16 cellular contexts compared by ENCODE assay signal in genomic region chr1:61133048-61134019, GRCh38. TPM values are rescaled to one million over a fixed set of nuclear protein-coding genes. Genes with fewer than 3 reads are reported as not detected.
DNase-seq lines count a peak whose midpoint lies in the region; ATAC-seq and TF ChIP-seq lines count a peak whose summit lies in the region.
"Had no signal": no experiment of that assay in that cellular context is flagged by ENCODE, and none has a peak within 500 bp of the region (broad histone marks: within the 10 kb centered on the region; RNA-seq: fewer than 3 reads in every experiment).

No MANE protein-coding gene starts in this region.

- no peak overlapping the region for H3K27ac ChIP-seq in GM23248
- H3K27ac ChIP-seq in right cardiac atrium (ENCODE audit: low read length) = no peak overlapping the region

- DNase-seq in GM23248 (no peak), astrocyte of the spinal cord (ENCODE audit: low read depth, low spot score) (peak; percentile 42), right cardiac atrium (no peak), SW 1271 (lab: John Stamatoyannopoulos, UW) (no peak), NCI-H526 treated with DMSO at 0.1 percent for 48 hours (lab: John Stamatoyannopoulos, UW) (no peak)
- no peak for DNase-seq in activated CD8-positive, alpha-beta memory T cell treated with anti-CD3 and anti-CD28 coated beads, Interleukin-2, amount 50 U/mL, for 4 hours
- DNase-seq: activated CD4-positive, alpha-beta T cell treated with anti-CD3 and anti-CD28 coated beads for 1 hour; caudate nucleus; left cardiac atrium; NCI-H1048; NCI-H524 treated with DMSO at 0.1 percent for 48 hours; SIG-M5 had no signal

- peak overlapping the region; percentile 60 for H2AFZ ChIP-seq in GM23248

- no peak for TF ChIP-seq CTCF in astrocyte of the spinal cord (IDR thresholded peaks at IDR 0.05; ENCODE audit: low read depth, low read length)

- H3K4me1 ChIP-seq in GM23248 (ENCODE audit: insufficient read depth) (0 out of 2 replicates have a peak, but pooled peaks cover 8% of the 10 kb centered on the region), right cardiac atrium (ENCODE audit: control insufficient read depth, insufficient read depth, low read length) (no peaks in the 10 kb centered on the region), skeletal muscle satellite cell (ENCODE audit: control insufficient read depth, insufficient read depth, low read length) (peaks cover 20% of the 10 kb centered on the region)

- no peaks in the 10 kb centered on the region for H3K79me2 ChIP-seq in GM23248 (ENCODE audit: insufficient read depth)

- WGBS in GM23248 (ENCODE audit: low coverage in 1 of 2, low lambda C conversion rate in 2 of 2, missing lambda C conversion rate in 2 of 2), 2 experiments = 72 to 78% methylated on average over 6 of the region's 6 CpGs
- 75% methylated on average over 6 of the region's 6 CpGs for WGBS in right cardiac atrium

- H3K9ac ChIP-seq in GM23248 (no peak overlapping the region), skeletal muscle satellite cell (ENCODE audit: low read depth, low read length) (peak overlapping the region; percentile 12)

- H3K9me3 ChIP-seq in GM23248 (ENCODE audit: low read depth) (no peaks in the 10 kb centered on the region), right cardiac atrium (ENCODE audit: control insufficient read depth, low read length) (no peaks in the 10 kb centered on the region), skeletal muscle satellite cell (replicated peaks; ENCODE audit: low read length) (no peaks in the 10 kb centered on the region)
- H3K9me3 ChIP-seq: BE2C had no signal

- no peaks in the 10 kb centered on the region for H3K36me3 ChIP-seq in GM23248 (ENCODE audit: low read depth)
- H3K36me3 ChIP-seq in skeletal muscle satellite cell (ENCODE audit: insufficient read depth, low read length) = no peaks in the 10 kb centered on the region
- H3K36me3 ChIP-seq: BE2C had no signal

- H3K4me3 ChIP-seq in GM23248 = no peak overlapping the region
- no peak overlapping the region for H3K4me3 ChIP-seq in astrocyte of the spinal cord (ENCODE audit: low read depth, low read length)
- H3K4me3 ChIP-seq in right cardiac atrium (ENCODE audit: low read length) = peak overlapping the region; percentile 36
- H3K4me3 ChIP-seq in skeletal muscle satellite cell (ENCODE audit: low read length) = no peak overlapping the region

- H3F3A ChIP-seq in GM23248 (ENCODE audit: insufficient read depth) = peaks cover 4% of the 10 kb centered on the region; the same call in 1 of the 2 replicates

- no peaks in the 10 kb centered on the region for H3K27me3 ChIP-seq in GM23248 (replicated peaks; ENCODE audit: insufficient read depth)
- H3K27me3 ChIP-seq in right cardiac atrium (ENCODE audit: control insufficient read depth, insufficient read depth) = no peaks in the 10 kb centered on the region
- H3K27me3 ChIP-seq in skeletal muscle satellite cell (ENCODE audit: control insufficient read depth, insufficient read depth, low read length) = no peaks in the 10 kb centered on the region
- H3K27me3 ChIP-seq: BE2C had no signal

- intact Hi-C loops in right cardiac atrium (cut with DNase I) = no loop called here

- H4K20me1 ChIP-seq in GM23248 (ENCODE audit: insufficient read depth) = no peaks in the 10 kb centered on the region

- H3K4me2 ChIP-seq in GM23248 (ENCODE audit: unreplicated experiment) = no peak overlapping the region
- peak overlapping the region; percentile 72 for H3K4me2 ChIP-seq in skeletal muscle satellite cell (ENCODE audit: low read length)

- peak in 1 of 2 donors; percentile 40 for ATAC-seq in right cardiac atrium
- ATAC-seq in GM21528 (IDR thresholded peaks at IDR 0.05; ENCODE audit: low FRiP score, unreplicated experiment) = no peak
- ATAC-seq: activated T-helper 17 cell treated with anti-CD3 and anti-CD28 coated beads, Interleukin-2, amount 50 U/mL, for 72 hours had no signal

- H3K9me2 ChIP-seq in GM23248 (ENCODE audit: insufficient read depth) = no peaks in the 10 kb centered on the region

- in situ Hi-C loops in GM23248 (cut with MboI) = no loop called here
- in situ Hi-C loops in astrocyte of the spinal cord (cut with HindIII; ENCODE audit: low sequenced_read_pairs) = no loop called here

RNA-seq across cellular contexts. Expression of gene NFIA, which starts 51.0 kb away (rescaled TPM):
- 3.4 and 4.0 TPM in 2 replicates for total RNA-seq in GM23248 (2014; rRNA removed; shearing (Covaris generic))
- polyA plus RNA-seq in GM23248 (2016; fragmentation: Nextera tagmentation; extraction: Ambion mirVana) = 7.7 and 8.8 TPM in 2 replicates
- 100 to 1,000 TPM; 108 to 127 (median 113) TPM for total RNA-seq in right cardiac atrium
- polyA plus RNA-seq in right cardiac atrium = 15.9 TPM
- total RNA-seq in skeletal muscle satellite cell (2012; rRNA removed) = 14.2 and 15.1 TPM in 2 replicates

Comparison
In these comparisons a context has a peak if more than half of its experiments do, and no peak if none do; other contexts are left out.
1. RNA of gene NFIA, which starts 51.0 kb away (total RNA-seq): 108 to 127 TPM in right cardiac atrium; 3.4 to 4.0 TPM in GM23248; every median in the first group is over 10 times any median in the second.